12 cellular contexts compared by ENCODE assay signal in the genomic region with DNA sequence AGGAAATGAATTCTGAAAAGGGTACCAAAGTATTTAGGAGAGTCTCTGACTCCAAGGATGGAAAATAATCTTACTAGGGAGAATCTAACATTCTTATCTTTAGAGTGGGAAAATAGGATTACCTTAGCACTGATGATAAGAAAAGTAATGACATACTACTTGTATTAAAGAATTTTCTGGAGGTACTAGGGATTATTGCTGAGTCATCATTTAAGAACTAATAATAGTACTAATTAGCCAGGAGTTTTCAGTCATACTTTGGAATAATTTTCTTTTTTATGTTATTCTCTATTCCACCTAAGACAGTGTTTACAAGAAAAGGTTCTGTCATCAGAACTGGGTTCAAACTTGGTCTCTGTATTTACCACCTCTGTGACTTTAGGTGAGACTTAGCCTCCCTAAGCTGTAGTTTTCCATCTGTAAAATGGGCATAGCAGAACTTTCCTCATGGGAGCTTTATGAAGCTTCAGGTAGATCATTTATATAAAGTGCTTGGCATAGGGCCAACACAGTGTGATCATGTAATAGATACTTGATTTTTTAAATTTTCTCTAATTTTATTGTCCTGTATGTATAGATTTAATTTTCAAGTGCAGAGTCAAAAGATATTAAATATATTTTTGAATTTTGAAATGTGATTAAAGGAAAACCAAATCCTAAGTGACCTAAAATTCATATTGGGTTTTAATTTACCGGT. TPM values are rescaled to one million over a fixed set of nuclear protein-coding genes. Genes with fewer than 3 reads are reported as not detected.
DNase-seq lines count a peak whose midpoint lies in the region; ATAC-seq, FAIRE-seq and TF ChIP-seq lines count a peak whose summit lies in the region.
"Had no signal": no experiment of that assay in that cellular context is flagged by ENCODE, and none has a peak within 500 bp of the region (broad histone marks: within the 10 kb centered on the region; RNA-seq: fewer than 3 reads in every experiment).

No MANE protein-coding gene starts in this region.

- H3K27ac ChIP-seq in 22Rv1 = peak overlapping the region; percentile 15; the same call in 1 of the 2 replicates
- H3K27ac ChIP-seq in dorsolateral prefrontal cortex = peak overlapping the region; percentile 21 to 93 (median 82)
- H3K27ac ChIP-seq in neuronal stem cell (replicated peaks; ENCODE audit: low read length) = no peak overlapping the region
- H3K27ac ChIP-seq in naive thymus-derived CD4-positive, alpha-beta T cell (ENCODE audit: low read depth, low read length) = no peak overlapping the region

- no peak overlapping the region for H2BK15ac ChIP-seq in neuronal stem cell (ENCODE audit: low read length)

- no peaks in the 10 kb centered on the region for H3K36me3 Mint-ChIP-seq in naive thymus-derived CD4-positive, alpha-beta T cell

- H4K91ac ChIP-seq in neuronal stem cell (ENCODE audit: low read depth, low read length, poor library complexity) = no peak overlapping the region

- H2BK12ac ChIP-seq in neuronal stem cell (ENCODE audit: low read length) = no peak overlapping the region

- no peak overlapping the region for H3K4ac ChIP-seq in neuronal stem cell (ENCODE audit: low read length)

- H3K4me3 ChIP-seq in dorsolateral prefrontal cortex (peak overlapping the region in 48 of 59 donors; percentile 2 to 59 (median 30)), neuronal stem cell (ENCODE audit: low read length in 2 of 2) (no peak overlapping the region), lower leg skin (ENCODE audit: low read depth, poor library complexity, severe bottlenecking) (no peak overlapping the region)
- no peak overlapping the region for H3K4me3 ChIP-seq in naive thymus-derived CD4-positive, alpha-beta T cell (ENCODE audit: low read length)

- H2BK5ac ChIP-seq in neuronal stem cell (ENCODE audit: low read length) = no peak overlapping the region

- no peak for TF ChIP-seq POLR2A in lower leg skin (IDR thresholded peaks at IDR 0.05)

- H3K23ac ChIP-seq in neuronal stem cell (ENCODE audit: low read depth, low read length, poor library complexity) = no peak overlapping the region

- H4K8ac ChIP-seq in neuronal stem cell (ENCODE audit: low read depth, low read length) = no peak overlapping the region

- intact Hi-C loops in dorsolateral prefrontal cortex (cut with DNase I) = no loop called here
- intact Hi-C loops in lower leg skin (cut with DNase I; ENCODE audit: low total_unique reads) = no loop called here
- intact Hi-C loops in naive thymus-derived CD4-positive, alpha-beta T cell (cut with micrococcal nuclease) = no loop called here

- H3K18ac ChIP-seq in neuronal stem cell (ENCODE audit: low read length) = no peak overlapping the region

- H3K4me2 ChIP-seq in neuronal stem cell (ENCODE audit: insufficient read depth, low read length, poor library complexity, severe bottlenecking) = no peak overlapping the region

- DNase-seq in RCC 7860 (ENCODE audit: low spot score) (no peak), dorsolateral prefrontal cortex (no peak), neuronal stem cell (ENCODE audit: low spot score) (no peak), lower leg skin (ENCODE audit: low spot score in 2 of 2) (no peak)
- no peak for DNase-seq in naive thymus-derived CD4-positive, alpha-beta T cell
- DNase-seq: activated CD4-positive, alpha-beta T cell treated with anti-CD3 and anti-CD28 coated beads, Interleukin-2, amount 50 U/mL, for 4 hours; activated effector memory CD4-positive, alpha-beta T cell treated with Interleukin-2 at 50 U/mL for 16 hours; NCI-H2081 had no signal

- no peak overlapping the region for H2AK5ac ChIP-seq in neuronal stem cell (ENCODE audit: low read depth, low read length)

- peak overlapping the region; percentile 30 for H2AFZ ChIP-seq in neuronal stem cell (ENCODE audit: low read length)

- no peak overlapping the region for H3K14ac ChIP-seq in neuronal stem cell (ENCODE audit: low read length)

- peaks cover 2 to 6% of the 10 kb centered on the region in 2 donors for H3K4me1 ChIP-seq in neuronal stem cell (ENCODE audit: control insufficient read depth in 2 of 2, insufficient read depth in 1 of 2, low read depth in 1 of 2, low read length in 2 of 2)
- no peaks in the 10 kb centered on the region for H3K4me1 ChIP-seq in naive thymus-derived CD4-positive, alpha-beta T cell (ENCODE audit: control insufficient read depth in 2 of 2, insufficient read depth in 2 of 2, low read length in 2 of 2)

- POLR2A ChIA-PET in naive thymus-derived CD4-positive, alpha-beta T cell (lab: Charles Lee) = no interaction called here

- H3K9ac ChIP-seq in neuronal stem cell (ENCODE audit: low read depth, low read length, poor library complexity) = no peak overlapping the region

- TF ChIP-seq CTCF in 22Rv1 (IDR thresholded peaks at IDR 0.05) (no peak), dorsolateral prefrontal cortex (IDR thresholded peaks at IDR 0.05 in 54 of 56, conservative IDR thresholded peaks at IDR 0.05 in 2 of 56; ENCODE audit: low read depth in 1 of 56, partially characterized antibody in 56 of 56) (peak in 1 of 56 donors; percentile 7), lower leg skin (IDR thresholded peaks at IDR 0.05) (no peak)

- no peak for ATAC-seq in GM19397 (IDR thresholded peaks at IDR 0.05; ENCODE audit: unreplicated experiment)
- ATAC-seq in GM21423 (IDR thresholded peaks at IDR 0.05; ENCODE audit: unreplicated experiment) = no peak
- no peak for ATAC-seq in naive thymus-derived CD4-positive, alpha-beta T cell

- no peak overlapping the region for H2BK120ac ChIP-seq in neuronal stem cell (ENCODE audit: low read depth, low read length)

- peaks cover 0 to 2% (median 0%) of the 10 kb centered on the region in 7 donors for H3K4me1 Mint-ChIP-seq in naive thymus-derived CD4-positive, alpha-beta T cell

- H3K27ac Mint-ChIP-seq in naive thymus-derived CD4-positive, alpha-beta T cell = no peak overlapping the region
- H3K27ac Mint-ChIP-seq: T-helper 1 cell treated with Interleukin-12 subunit alpha and Interleukin-12 subunit beta and Interleukin-4 antibody, amounts not matched to agents 30 μg/mL and 1 μg/mL, for 36 hours had no signal

- H3K9me3 Mint-ChIP-seq in naive thymus-derived CD4-positive, alpha-beta T cell = peaks cover 0 to 5% (median 0%) of the 10 kb centered on the region in 11 donors
- H3K9me3 Mint-ChIP-seq: T-helper 1 cell treated with Interleukin-12 subunit alpha and Interleukin-12 subunit beta and Interleukin-4 antibody, amounts not matched to agents 30 μg/mL and 1 μg/mL, for 36 hours had no signal

- H3K36me3 ChIP-seq in neuronal stem cell (replicated peaks in 1 of 2; ENCODE audit: control insufficient read depth in 2 of 2, insufficient read depth in 2 of 2, low read length in 2 of 2) = peaks cover 0 to 69% of the 10 kb centered on the region in 2 donors
- H3K36me3 ChIP-seq in naive thymus-derived CD4-positive, alpha-beta T cell (ENCODE audit: control insufficient read depth in 2 of 3, insufficient read depth in 3 of 3, low read length in 3 of 3) = no peaks in the 10 kb centered on the region

- no CpG with 5 or more reads among the region's 1 CpG for WGBS in neuronal stem cell (ENCODE audit: extremely low coverage in 2 of 2, insufficient read length in 2 of 2, insufficient replicate concordance in 1 of 2), 2 donors
- 46 to 63% methylated on average over 1 of the region's 1 CpG for WGBS in lower leg skin, 2 donors

- no peaks in the 10 kb centered on the region for H3K27me3 ChIP-seq in dorsolateral prefrontal cortex
- H3K27me3 ChIP-seq in neuronal stem cell (ENCODE audit: control insufficient read depth in 3 of 3, insufficient read depth in 3 of 3, low read depth in 1 of 3, low read length in 3 of 3) = no peaks in the 10 kb centered on the region
- peaks cover 0 to 3% of the 10 kb centered on the region in 2 donors for H3K27me3 ChIP-seq in naive thymus-derived CD4-positive, alpha-beta T cell (ENCODE audit: control insufficient read depth in 2 of 2, insufficient read depth in 2 of 2, low read length in 2 of 2)

- H3K9me3 ChIP-seq in neuronal stem cell (replicated peaks in 1 of 2; ENCODE audit: control insufficient read depth in 2 of 2, insufficient read depth in 1 of 2, low read depth in 1 of 2, low read length in 2 of 2) = no peaks in the 10 kb centered on the region
- no peaks in the 10 kb centered on the region for H3K9me3 ChIP-seq in naive thymus-derived CD4-positive, alpha-beta T cell (ENCODE audit: control insufficient read depth in 2 of 3, low read length in 3 of 3)

- H3K79me1 ChIP-seq in neuronal stem cell (ENCODE audit: low read depth, low read length) = no peaks in the 10 kb centered on the region

- H3K4me3 Mint-ChIP-seq in naive thymus-derived CD4-positive, alpha-beta T cell = no peak overlapping the region
- H3K4me3 Mint-ChIP-seq: T-helper 1 cell treated with Interleukin-12 subunit alpha and Interleukin-12 subunit beta and Interleukin-4 antibody, amounts not matched to agents 30 μg/mL and 1 μg/mL, for 36 hours had no signal

- peak; percentile 17 for FAIRE-seq in RCC 7860 (lab: Jason Lieb, UNC)

- CTCF ChIA-PET in naive thymus-derived CD4-positive, alpha-beta T cell (lab: Charles Lee) = no interaction called here

- no peaks in the 10 kb centered on the region for H3K27me3 Mint-ChIP-seq in naive thymus-derived CD4-positive, alpha-beta T cell

RNA-seq across cellular contexts. Expression of gene ITGB8, which starts 20.4 kb away (rescaled TPM):
- total RNA-seq in dorsolateral prefrontal cortex = 100 to 1,000 TPM in 39 of 120 experiments, 10 to 100 TPM in 81; 39.2 to 161 (median 86.9) TPM
- polyA plus RNA-seq in neuronal stem cell (2013, experiment 1 of 2) = 3.4 TPM
- polyA plus RNA-seq in neuronal stem cell (2013, experiment 2 of 2) = 3.7 TPM
- 10 to 100 TPM; 25.0 to 66.1 (median 48.9) TPM for total RNA-seq in lower leg skin
- 1 to 10 TPM in 1 of 5 experiments, under 1 TPM in 2, not detected in 2; 0.08 to 2.9 (median 0.85) TPM for total RNA-seq in naive thymus-derived CD4-positive, alpha-beta T cell
- not detected for polyA plus RNA-seq in naive thymus-derived CD4-positive, alpha-beta T cell

Comparison
In these comparisons a context has a peak if more than half of its experiments do, and no peak if none do; other contexts are left out.
1. H3K27ac ChIP-seq: peak in 22Rv1 (single experiment) and dorsolateral prefrontal cortex (59 of 59); none in neuronal stem cell (single experiment) and naive thymus-derived CD4-positive, alpha-beta T cell (single experiment).
2. H3K4me3 ChIP-seq: peak in dorsolateral prefrontal cortex (48 of 59); none in neuronal stem cell (0 of 2), lower leg skin (single experiment) and naive thymus-derived CD4-positive, alpha-beta T cell (single experiment).
3. RNA of gene ITGB8, which starts 20.4 kb away (total RNA-seq): 39.2 to 161 TPM in dorsolateral prefrontal cortex and 25.0 to 66.1 TPM in lower leg skin; 0.08 to 2.9 TPM in naive thymus-derived CD4-positive, alpha-beta T cell; every median in the first group is over 4 times any median in the second.